Comparison of ENCODE assay signal across 27 cellular contexts in the genomic region with DNA sequence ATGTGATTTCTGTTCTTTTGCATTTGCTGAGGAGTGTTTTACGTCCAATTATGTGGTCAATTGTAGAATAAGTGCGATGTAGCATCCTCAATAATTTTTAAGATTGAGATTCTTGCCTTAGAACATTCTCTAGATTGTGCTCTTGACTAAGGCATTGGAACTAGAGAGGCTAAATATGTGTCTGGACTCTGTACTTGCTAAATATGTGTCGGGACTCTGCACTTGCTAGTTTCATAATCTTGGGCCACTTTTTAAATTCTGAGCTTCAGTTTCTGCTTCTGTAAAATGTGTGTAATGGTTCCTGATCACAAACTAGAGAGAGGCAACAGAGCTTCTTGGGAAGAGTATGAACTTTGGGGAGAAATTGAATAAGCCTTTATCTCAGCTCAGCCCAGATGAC.
"Had no signal": no experiment of that assay in that cellular context is flagged by ENCODE, and none has a peak within 500 bp of the region (broad histone marks: within the 10 kb centered on the region; RNA-seq: fewer than 3 reads in every experiment).

No MANE protein-coding gene starts in this region.

- H3K4me3 ChIP-seq: stomach, suprapubic skin, testis, thoracic aorta, thyroid gland, tibial artery, tibial nerve, transverse colon, upper lobe of left lung, upper lobe of right lung, uterus, vagina had no signal

- H3K27me3 ChIP-seq: testis, thyroid gland, tibial artery, upper lobe of left lung, uterus, vagina had no signal

- H3K27ac ChIP-seq: stomach, suprapubic skin, testis, thoracic aorta, thyroid gland, tibial artery, tibial nerve, transverse colon, upper lobe of left lung, upper lobe of right lung, uterus, vagina had no signal

- FAIRE-seq: urothelium cell line had no signal

- H3K9me3 ChIP-seq: stomach, suprapubic skin, testis, thoracic aorta, thyroid gland, tibial artery, tibial nerve, transverse colon, upper lobe of left lung, upper lobe of right lung, uterus, vagina had no signal

- H3K4me1 ChIP-seq: stomach, suprapubic skin, testis, thyroid gland, tibial artery, transverse colon, upper lobe of left lung, upper lobe of right lung, uterus, vagina had no signal

- DNase-seq: stimulated activated CD4-positive, alpha-beta T cell treated with anti-CD3 and anti-CD28 coated beads, Interleukin-2, amount 100 ng/mL, for 48 hours; stimulated activated CD4-positive, alpha-beta T cell treated with anti-CD3 and anti-CD28 coated beads, Interleukin-4, amount 100 ng/mL, for 1 hour; stimulated activated CD4-positive, alpha-beta T cell treated with anti-CD3 and anti-CD28 coated beads, Interleukin-4, amount 100 ng/mL, for 24 hours; stimulated activated CD4-positive, alpha-beta T cell treated with anti-CD3 and anti-CD28 coated beads, Interleukin-4, amount 100 ng/mL, for 4 hours; stimulated activated CD8-positive, alpha-beta memory T cell treated with anti-CD3 and anti-CD28 coated beads, Interleukin-4, amount 100 ng/mL, for 48 hours; stimulated activated naive B cell treated with anti-CD40 and anti-IgM and Interleukin-4, amounts not matched to agents 10 μg/mL and 1 μg/mL and 100 μg/mL, for 72 hours; stimulated activated naive CD4-positive, alpha-beta T cell; stimulated activated naive CD4-positive, alpha-beta T cell treated with Interleukin-2 at 50 U/mL for 16 hours; stimulated activated naive CD8-positive, alpha-beta T cell treated with anti-CD3 and anti-CD28 coated beads, Interleukin-15, amount 100 ng/mL, for 72 hours; stimulated activated naive CD8-positive, alpha-beta T cell treated with anti-CD3 and anti-CD28 coated beads, Interleukin-15, Interleukin-2, amounts not matched to agents 100 U/mL and 50 U/mL, for 24 hours; stomach; substantia nigra; testis; thyroid gland; tibial artery; transverse colon; trophoblast cell; upper lobe of left lung; upper lobe of right lung; uterus had no signal

- ATAC-seq: stimulated activated effector memory CD8-positive, alpha-beta T cell treated with anti-CD3 and anti-CD28 coated beads, Interleukin-12 subunit alpha, Interleukin-12 subunit beta, amount 100 ng/mL, for 72 hours; stimulated activated memory B cell treated with anti-CD40 and anti-IgM and Interleukin-4, amounts not matched to agents 10 μg/mL and 1 μg/mL and 100 μg/mL, for 72 hours; stimulated activated naive B cell treated with anti-CD40 and anti-IgM and Interleukin-4, amounts not matched to agents 10 μg/mL and 1 μg/mL and 100 μg/mL, for 72 hours; stimulated activated naive CD8-positive, alpha-beta T cell treated with anti-CD3 and anti-CD28 coated beads, Interleukin-15, amount 100 ng/mL, for 72 hours; stimulated activated naive CD8-positive, alpha-beta T cell treated with anti-CD3 and anti-CD28 coated beads, Interleukin-15, Interleukin-2, amounts not matched to agents 100 U/mL and 50 U/mL, for 24 hours; upper lobe of right lung had no signal

- H3K36me3 ChIP-seq: stomach, suprapubic skin, thoracic aorta, thyroid gland, tibial artery, tibial nerve, transverse colon, upper lobe of left lung, upper lobe of right lung, uterus, vagina had no signal
